Comparison of ENCODE assay signal across 8 cellular contexts in the genomic region with DNA sequence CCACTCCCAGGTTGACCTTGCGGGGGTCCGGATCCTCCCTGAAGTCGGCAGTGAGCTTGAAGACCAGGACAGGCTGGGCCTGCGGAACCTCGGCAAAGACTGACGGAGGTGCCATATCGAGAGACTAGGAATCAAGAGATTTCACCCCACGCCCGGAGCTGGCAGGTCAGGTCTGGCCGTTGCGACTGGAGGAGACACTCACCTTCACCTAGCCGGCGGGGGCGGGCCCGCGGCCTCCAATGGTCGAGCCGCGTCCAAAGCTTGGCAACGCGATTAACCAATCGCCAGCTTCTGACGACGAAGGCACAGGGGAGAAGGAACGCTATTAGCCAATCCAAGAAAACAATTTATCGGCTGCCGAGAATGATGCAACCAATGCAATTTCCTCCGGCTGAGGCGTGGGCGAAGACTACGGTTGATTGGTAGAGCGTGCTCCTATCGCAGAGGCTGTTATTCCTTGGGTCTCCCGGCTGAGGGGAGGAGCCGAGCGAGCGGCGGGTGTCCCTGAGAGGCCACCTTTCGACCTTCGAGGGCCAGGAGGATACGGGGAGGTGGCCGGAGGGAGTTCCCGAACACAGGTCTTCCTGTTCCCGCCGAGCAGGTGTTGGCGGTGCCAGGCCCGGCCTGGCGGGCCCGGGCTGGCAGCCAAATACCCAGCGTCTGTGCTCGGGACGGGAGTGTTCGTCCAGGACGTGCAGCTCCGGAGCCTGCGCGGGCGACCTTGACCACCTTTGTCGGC.
DNase-seq lines count a peak whose midpoint lies in the region; ATAC-seq lines count a peak whose summit lies in the region.

A gene (minus strand): TSS at position 174 of the 739 bp plus-strand sequence. CDS start 59 bp downstream, at position 115.

- ATAC-seq in GM19372 (IDR thresholded peaks at IDR 0.05; ENCODE audit: low read depth, unreplicated experiment): peak; percentile 91
- ATAC-seq in HG03558 (IDR thresholded peaks at IDR 0.05; ENCODE audit: extremely low read depth, unreplicated experiment): peak; percentile 89

- DNase-seq in C1 segment of cervical spinal cord (lab: John Stamatoyannopoulos, UW) (peak; percentile 71 to 99 (median 94)), NCI-H748 treated with DMSO at 0.1 percent for 48 hours (lab: John Stamatoyannopoulos, UW) (peak; percentile 96), dedifferentiated amniotic fluid mesenchymal stem cell (ENCODE audit: extremely low spot score) (peak; percentile 100), left kidney (ENCODE audit: low read depth, low spot score) (peak; percentile 99)
- peak; percentile 81 to 96 for DNase-seq in activated CD4-positive, alpha-beta T cell treated with anti-CD3 and anti-CD28 coated beads, Interleukin-2, amount 50 U/mL, for 24 hours (ENCODE audit: low read depth in 1 of 2, low spot score in 1 of 2)
- peak; percentile 94 to 95 for DNase-seq in stimulated activated CD4-positive, alpha-beta T cell treated with anti-CD3 and anti-CD28 coated beads, Interleukin-2, amount 100 ng/mL, for 24 hours

Comparison
In these comparisons a context has a peak if more than half of its experiments do, and no peak if none do; other contexts are left out.
1. Peak in every context shown above with its lines: DNase-seq and ATAC-seq.